In genomic region chr19:19140476-19140875, GRCh38 we compare ENCODE assay signal across 1 cellular context.
TF ChIP-seq lines count a peak whose summit lies in the region.

No MANE protein-coding gene starts in this region.

TF ChIP-seq in IMR-90, 13 proteins besides CTCF, POLR2A, EP300 and RAD21 (continued from another document):
- no peak for TF ChIP-seq NFE2L2 (IDR thresholded peaks at IDR 0.05; ENCODE audit: low read depth, low read length)
- no peak for TF ChIP-seq SMC3 (IDR thresholded peaks at IDR 0.05; ENCODE audit: low read depth, low read length)
- TF ChIP-seq ELK1 (IDR thresholded peaks at IDR 0.05; ENCODE audit: borderline replicate concordance, low read depth, low read length), result no peak
- no peak for TF ChIP-seq MAFK (IDR thresholded peaks at IDR 0.05; ENCODE audit: low read depth, low read length)
- TF ChIP-seq CEBPB (IDR thresholded peaks at IDR 0.05; ENCODE audit: low read depth, low read length), result no peak
- no peak for TF ChIP-seq RFX5 (IDR thresholded peaks at IDR 0.05; ENCODE audit: low read depth, low read length)
- no peak for TF ChIP-seq MXI1 (IDR thresholded peaks at IDR 0.05; ENCODE audit: borderline replicate concordance, low read depth, low read length)
- TF ChIP-seq MAZ (IDR thresholded peaks at IDR 0.05; ENCODE audit: borderline replicate concordance, low read depth, low read length), result no peak
- no peak for TF ChIP-seq CHD1 (IDR thresholded peaks at IDR 0.05; ENCODE audit: low read depth, low read length)
- TF ChIP-seq BHLHE40 (IDR thresholded peaks at IDR 0.05; ENCODE audit: low read depth, low read length), result no peak
